Comparison of ENCODE assay signal across 21 cellular contexts in genomic region chr19:4234142-4234861, GRCh38. TPM values are rescaled to one million over a fixed set of nuclear protein-coding genes. Genes with fewer than 3 reads are reported as not detected.
DNase-seq lines count a peak whose midpoint lies in the region; ATAC-seq, FAIRE-seq and TF ChIP-seq lines count a peak whose summit lies in the region.
"Had no signal": no experiment of that assay in that cellular context is flagged by ENCODE, and none has a peak within 500 bp of the region (broad histone marks: within the 10 kb centered on the region; RNA-seq: fewer than 3 reads in every experiment).

No MANE protein-coding gene starts in this region.

- no peaks in the 10 kb centered on the region for H3K4me1 ChIP-seq in small intestine (ENCODE audit: control insufficient read depth in 2 of 2, insufficient read depth in 1 of 2, low read depth in 1 of 2, low read length in 1 of 2)
- H3K4me1 ChIP-seq: BE2C had no signal

- WGBS in small intestine, 3 donors = 44 to 52% (median 52%) methylated on average over 21 of the region's 21 CpGs

- H3K9me3 ChIP-seq in small intestine (ENCODE audit: control insufficient read depth, low read depth) = no peaks in the 10 kb centered on the region
- H3K9me3 ChIP-seq: BE2C had no signal

- no peak overlapping the region for H3K4me3 ChIP-seq in small intestine (ENCODE audit: low read depth in 1 of 2, low read length in 2 of 2)
- H3K4me3 ChIP-seq: GM23338 had no signal

- TF ChIP-seq POLR2A in GM19193 (IDR thresholded peaks at IDR 0.05; ENCODE audit: extremely low read depth, insufficient read depth, insufficient read length) = peak; percentile 25

- H3K36me3 ChIP-seq in small intestine (ENCODE audit: control insufficient read depth in 2 of 2, insufficient read depth in 2 of 2, low read length in 2 of 2) = no peaks in the 10 kb centered on the region
- H3K36me3 ChIP-seq: BE2C had no signal

- FAIRE-seq in small intestine (lab: Jason Lieb, UNC) = no peak
- FAIRE-seq: D721Med, G401.6, GM12891, GM18507 had no signal

- DNase-seq in NCI-H2107 (lab: John Stamatoyannopoulos, UW) (peak; percentile 43), NCI-H2107 treated with DMSO at 0.1 percent for 48 hours (lab: John Stamatoyannopoulos, UW; ENCODE audit: unreplicated experiment) (no peak), NCI-H774 (lab: John Stamatoyannopoulos, UW) (peak; percentile 3), left kidney (ENCODE audit: low read depth, low spot score) (peak; percentile 74), small intestine (no peak)
- DNase-seq: 8988T; BE2C; CD4-positive, alpha-beta T cell; DND-41; Karpas-422; MM.1S; NCI-H2081 treated with DMSO at 0.1 percent for 48 hours; NCI-H446 treated with DMSO at 0.1 percent for 48 hours had no signal

- H3K27ac ChIP-seq in small intestine (ENCODE audit: low read depth in 1 of 2, low read length in 1 of 2) = no peak overlapping the region

- no peaks in the 10 kb centered on the region for H3K27me3 ChIP-seq in small intestine (ENCODE audit: control insufficient read depth in 2 of 2, insufficient read depth in 2 of 2, low read length in 2 of 2)
- H3K27me3 ChIP-seq: BE2C had no signal

- ATAC-seq in HG02678 (IDR thresholded peaks at IDR 0.05; ENCODE audit: unreplicated experiment) (no peak), GM19452 (IDR thresholded peaks at IDR 0.05; ENCODE audit: unreplicated experiment) (no peak)

RNA-seq across cellular contexts. Expression of gene EBI3, which starts 5.0 kb away (rescaled TPM):
- 1 to 10 TPM in 2 of 3 donors, under 1 TPM in 1; 0.89 to 6.2 (median 3.5) TPM for polyA plus RNA-seq in small intestine

RNA-seq across cellular contexts. Expression of gene YJU2, which starts 12.6 kb away (rescaled TPM):
- 10 to 100 TPM; 27.3 to 31.0 (median 30.8) TPM for polyA plus RNA-seq in small intestine

RNA-seq across cellular contexts. Expression of gene SHD, which starts 44.8 kb away (rescaled TPM):
- polyA plus RNA-seq in small intestine = 10 to 100 TPM in 2 of 3 donors, 1 to 10 TPM in 1; 8.4 to 25.7 (median 12.7) TPM

RNA-seq across cellular contexts. Expression of gene ANKRD24, which starts 51.8 kb away (rescaled TPM):
- 1 to 10 TPM; 1.6 to 2.7 (median 1.9) TPM for polyA plus RNA-seq in small intestine

RNA-seq across cellular contexts. Expression of gene SIRT6, which starts 51.9 kb away (rescaled TPM):
- 10 to 100 TPM; 39.2 to 48.1 (median 46.5) TPM for polyA plus RNA-seq in small intestine

Comparison
In these comparisons a context has a peak if more than half of its experiments do, and no peak if none do; other contexts are left out.
1. DNase-seq: peak in NCI-H2107 (single experiment), NCI-H774 (single experiment) and left kidney (single experiment); none in NCI-H2107 treated with DMSO at 0.1 percent for 48 hours (single experiment) and small intestine (single experiment).